In the genomic region with DNA sequence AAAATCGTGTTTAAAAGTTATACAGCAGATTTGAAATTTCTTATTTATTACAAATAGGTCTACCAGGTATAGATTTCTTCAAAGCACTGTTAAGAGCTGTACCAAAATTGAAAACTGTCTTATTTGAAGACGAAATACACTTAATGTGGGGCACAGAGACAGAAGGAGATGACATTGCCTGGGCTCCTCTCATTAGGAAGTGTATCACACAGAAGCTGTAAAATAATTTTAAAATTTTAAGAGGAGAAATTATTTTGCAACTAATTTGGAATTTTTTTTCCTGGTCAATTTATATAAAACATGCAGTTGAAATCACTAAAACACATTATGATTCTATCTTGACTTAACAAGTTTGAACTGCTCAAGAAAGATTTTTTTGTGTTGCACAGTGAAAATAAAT, we compare ENCODE assay signal across 21 cellular contexts.
DNase-seq lines count a peak whose midpoint lies in the region; ATAC-seq and TF ChIP-seq lines count a peak whose summit lies in the region.
"Had no signal": no experiment of that assay in that cellular context is flagged by ENCODE, and none has a peak within 500 bp of the region (broad histone marks: within the 10 kb centered on the region; RNA-seq: fewer than 3 reads in every experiment).

No MANE protein-coding gene starts in this region.

- no peaks in the 10 kb centered on the region for H3K9me3 ChIP-seq in OCI-LY1 (ENCODE audit: low read length)
- H3K9me3 ChIP-seq: BE2C; BLaER1 treated with 17β-estradiol and CSF1 and Interleukin-3, amounts not matched to agents 10 nM and 100 nM had no signal

- no peak overlapping the region for H2AFZ ChIP-seq in OCI-LY1 (ENCODE audit: low read length)
- H2AFZ ChIP-seq: GM23248 had no signal

- no peaks in the 10 kb centered on the region for H3K36me3 ChIP-seq in OCI-LY1 (ENCODE audit: insufficient read depth, low read length)
- H3K36me3 ChIP-seq: BE2C; BLaER1 treated with 17β-estradiol and CSF1 and Interleukin-3, amounts not matched to agents 10 nM and 100 nM had no signal

- no peak overlapping the region for H3K9ac ChIP-seq in OCI-LY1 (ENCODE audit: low read length)
- H3K9ac ChIP-seq: BLaER1 treated with 17β-estradiol and CSF1 and Interleukin-3, amounts not matched to agents 10 nM and 100 nM; GM23248 had no signal

- H3K27ac ChIP-seq in OCI-LY1 (ENCODE audit: low read depth, low read length, poor library complexity, severe bottlenecking), result peak overlapping the region; percentile 91
- H3K27ac ChIP-seq in dorsolateral prefrontal cortex, result peak overlapping the region in 32 of 59 donors; percentile 2 to 93 (median 48)
- H3K27ac ChIP-seq: 22Rv1; BLaER1 treated with 17β-estradiol and CSF1 and Interleukin-3, amounts not matched to agents 10 nM and 100 nM; GM23248 had no signal

- no peak overlapping the region for H3K4me3 ChIP-seq in OCI-LY1 (ENCODE audit: low read depth, low read length, poor library complexity, severe bottlenecking)
- H3K4me3 ChIP-seq in dorsolateral prefrontal cortex, result peak overlapping the region in 4 of 59 donors; percentile 4 to 36 (median 18)
- H3K4me3 ChIP-seq: BLaER1 treated with 17β-estradiol and CSF1 and Interleukin-3, amounts not matched to agents 10 nM and 100 nM; GM23248 had no signal

- peaks cover 5% of the 10 kb centered on the region for H3K4me1 Mint-ChIP-seq in nephron
- H3K4me1 Mint-ChIP-seq: CD14-positive monocyte; CD8-positive, alpha-beta memory T cell had no signal

- H3K4me3 Mint-ChIP-seq in nephron, result no peak overlapping the region
- H3K4me3 Mint-ChIP-seq: CD14-positive monocyte; CD4-positive, alpha-beta T cell; CD8-positive, alpha-beta memory T cell; H9 had no signal

- no peak overlapping the region for H3K4me2 ChIP-seq in OCI-LY1 (ENCODE audit: low read length)
- H3K4me2 ChIP-seq: BLaER1 treated with 17β-estradiol and CSF1 and Interleukin-3, amounts not matched to agents 10 nM and 100 nM had no signal

- H3K79me2 ChIP-seq in OCI-LY1 (ENCODE audit: insufficient read depth, low read length), result no peaks in the 10 kb centered on the region

- intact Hi-C loops in dorsolateral prefrontal cortex (cut with DNase I), result loop anchor here in 1 of 2 donors (10.0 kb wide), 1 partner anchor 192 kb away; no protein-coding TSS in a partner anchor

- H3K27me3 ChIP-seq in OCI-LY1 (ENCODE audit: insufficient read depth, low read length) (no peaks in the 10 kb centered on the region), dorsolateral prefrontal cortex (no peaks in the 10 kb centered on the region)
- H3K27me3 ChIP-seq: BE2C; BLaER1 treated with 17β-estradiol and CSF1 and Interleukin-3, amounts not matched to agents 10 nM and 100 nM had no signal

- peak; percentile 65 for DNase-seq in G401 (ENCODE audit: low spot score)
- no peak for DNase-seq in dorsolateral prefrontal cortex
- DNase-seq in NCI-H345 treated with DMSO at 0.1 percent for 48 hours (lab: John Stamatoyannopoulos, UW; ENCODE audit: unreplicated experiment), result no peak
- DNase-seq in GDM1 (lab: John Stamatoyannopoulos, UW), result no peak
- DNase-seq: AML-193; BE2C; CD4-positive, alpha-beta T cell; CD8-positive, alpha-beta memory T cell; DMS 273 treated with DMSO at 0.1 percent for 48 hours; DMS79; EL; GM23248; H9 had no signal

- in situ Hi-C loops in G401 (cut with HindIII; ENCODE audit: low sequenced_read_pairs), result no loop called here

- ATAC-seq in GM18907 (IDR thresholded peaks at IDR 0.05; ENCODE audit: unreplicated experiment) (no peak), HG02938 (IDR thresholded peaks at IDR 0.05; ENCODE audit: unreplicated experiment) (no peak)
- ATAC-seq: HCT116 had no signal

- no peaks in the 10 kb centered on the region for H3K9me3 Mint-ChIP-seq in nephron
- H3K9me3 Mint-ChIP-seq: CD4-positive, alpha-beta T cell; H9 had no signal

- peak overlapping the region; percentile 39 to 88 (median 40) for H3K27ac Mint-ChIP-seq in nephron
- H3K27ac Mint-ChIP-seq: CD14-positive monocyte; CD4-positive, alpha-beta T cell; CD8-positive, alpha-beta memory T cell had no signal

- H4K20me1 ChIP-seq in OCI-LY1 (ENCODE audit: insufficient read depth, low read length), result no peaks in the 10 kb centered on the region
- H4K20me1 ChIP-seq: BLaER1 treated with 17β-estradiol and CSF1 and Interleukin-3, amounts not matched to agents 10 nM and 100 nM had no signal

- no peak for TF ChIP-seq CTCF in OCI-LY1 (IDR thresholded peaks at IDR 0.05; ENCODE audit: low read length)
- TF ChIP-seq CTCF in dorsolateral prefrontal cortex (IDR thresholded peaks at IDR 0.05 in 54 of 56, conservative IDR thresholded peaks at IDR 0.05 in 2 of 56; ENCODE audit: low read depth in 1 of 56, partially characterized antibody in 56 of 56), result no peak
- TF ChIP-seq CTCF in nephron (IDR thresholded peaks at IDR 0.05; ENCODE audit: unreplicated experiment in 3 of 3), result no peak

- H3F3A ChIP-seq in OCI-LY1 (ENCODE audit: insufficient read depth, low read length), result no peaks in the 10 kb centered on the region

- H3K4me1 ChIP-seq in OCI-LY1 (ENCODE audit: insufficient read depth, low read length, severe bottlenecking), result peaks cover 76% of the 10 kb centered on the region

- H3K27me3 Mint-ChIP-seq in nephron (ENCODE audit: low read depth), result no peaks in the 10 kb centered on the region
- H3K27me3 Mint-ChIP-seq: CD4-positive, alpha-beta T cell; CD8-positive, alpha-beta memory T cell had no signal

- H3K36me3 Mint-ChIP-seq in nephron (ENCODE audit: low read depth), result no peaks in the 10 kb centered on the region
- H3K36me3 Mint-ChIP-seq: CD14-positive monocyte; CD8-positive, alpha-beta memory T cell had no signal

- no peaks in the 10 kb centered on the region for H3K9me2 ChIP-seq in OCI-LY1 (ENCODE audit: low read depth, low read length)
